Comparison of ENCODE assay signal across 23 cellular contexts in the genomic region with DNA sequence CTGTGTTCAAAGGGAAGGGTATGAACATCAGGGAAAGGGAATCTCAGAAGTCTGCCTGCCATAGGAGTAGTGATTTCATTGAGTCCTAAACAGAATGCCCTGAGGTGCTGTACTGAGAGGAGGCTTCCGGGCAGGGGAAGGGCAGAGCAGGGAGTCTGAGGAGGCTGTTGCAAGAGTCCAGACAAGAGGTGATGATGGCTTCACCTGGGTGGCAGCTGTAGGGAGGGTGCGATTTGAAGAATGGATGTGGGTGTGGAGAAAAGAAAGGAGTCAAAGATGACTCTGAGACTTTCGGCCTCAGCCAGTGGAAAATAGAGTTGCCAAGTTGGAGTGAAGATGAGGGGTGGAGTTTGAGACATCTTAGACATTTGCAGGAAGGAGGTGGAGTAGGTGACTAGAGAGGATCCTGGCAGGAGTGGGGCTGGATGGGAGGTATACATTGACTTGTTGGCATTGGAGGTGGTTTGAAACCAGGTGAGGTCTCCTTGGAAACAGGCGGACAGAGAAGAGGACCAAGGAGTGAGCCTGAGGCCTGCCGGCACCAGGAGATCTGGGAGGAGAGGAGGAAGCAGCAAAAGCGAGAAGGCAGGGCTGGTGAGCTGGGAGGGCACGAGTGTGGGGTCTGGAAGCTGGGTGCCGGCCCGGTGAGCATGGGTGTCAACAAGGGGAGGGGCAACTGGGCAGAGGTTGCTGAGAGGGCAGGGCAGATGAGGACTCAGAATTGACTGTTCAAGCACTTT. TPM values are rescaled to one million over a fixed set of nuclear protein-coding genes. Genes with fewer than 3 reads are reported as not detected.
DNase-seq lines count a peak whose midpoint lies in the region; ATAC-seq and TF ChIP-seq lines count a peak whose summit lies in the region.
"Had no signal": no experiment of that assay in that cellular context is flagged by ENCODE, and none has a peak within 500 bp of the region (broad histone marks: within the 10 kb centered on the region; RNA-seq: fewer than 3 reads in every experiment).

No MANE protein-coding gene starts in this region.

- H3K4me3 ChIP-seq in colonic mucosa (no peak overlapping the region), neuronal stem cell (ENCODE audit: low read length in 2 of 2) (no peak overlapping the region), stomach (no peak overlapping the region)
- H3K4me3 ChIP-seq: dorsolateral prefrontal cortex, Peyer's patch, skin epidermis, uterus had no signal

- H3K4me1 ChIP-seq in H9 (ENCODE audit: insufficient read depth, low read length) (no peaks in the 10 kb centered on the region), colonic mucosa (peaks cover 22% of the 10 kb centered on the region), neuronal stem cell (ENCODE audit: control insufficient read depth in 2 of 2, insufficient read depth in 1 of 2, low read depth in 1 of 2, low read length in 2 of 2) (peaks cover 16 to 24% of the 10 kb centered on the region in 2 donors), stomach (peaks cover 11 to 65% (median 41%) of the 10 kb centered on the region in 4 donors)
- H3K4me1 ChIP-seq: uterus had no signal

- no peak overlapping the region for H4K5ac ChIP-seq in H9 (ENCODE audit: insufficient read length, low read depth, low read length)

- H2AK5ac ChIP-seq in H9 (ENCODE audit: insufficient read length, low read length), result no peak overlapping the region
- peak overlapping the region; percentile 63 for H2AK5ac ChIP-seq in neuronal stem cell (ENCODE audit: low read depth, low read length)

- CTCF ChIA-PET in activated CD4-positive, alpha-beta memory T cell treated with anti-CD3 and anti-CD28 coated beads for 36 hours (lab: Charles Lee), result no interaction called here
- CTCF ChIA-PET in activated CD4-positive, alpha-beta memory T cell treated with anti-CD3 and anti-CD28 coated beads, Interleukin-2, amount 10 ng/mL, durations not matched to agents 7 days and 5 days (lab: Charles Lee), result interaction anchor here (0.7 kb wide), 1 partner anchor 40 kb away, joined by 3 read pairs; no protein-coding TSS in a partner anchor

- POLR2A ChIA-PET in activated CD4-positive, alpha-beta memory T cell treated with anti-CD3 and anti-CD28 coated beads for 36 hours (lab: Charles Lee), result no interaction called here
- POLR2A ChIA-PET in activated CD4-positive, alpha-beta memory T cell treated with anti-CD3 and anti-CD28 coated beads, Interleukin-2, amount 10 ng/mL, durations not matched to agents 7 days and 5 days (lab: Charles Lee), result interaction anchor here (1.3 kb wide), 1 partner anchor 8 kb away, joined by 4 read pairs; no protein-coding TSS in a partner anchor

- no peak overlapping the region for H3T11ph ChIP-seq in H9 (ENCODE audit: low read length)

- no peak overlapping the region for H2BK120ac ChIP-seq in H9 (ENCODE audit: low read depth, low read length, poor library complexity, severe bottlenecking)
- no peak overlapping the region for H2BK120ac ChIP-seq in neuronal stem cell (ENCODE audit: low read depth, low read length)

- no peak overlapping the region for H4K8ac ChIP-seq in H9 (replicated peaks; ENCODE audit: insufficient read length, low read depth, low read length)
- H4K8ac ChIP-seq in neuronal stem cell (ENCODE audit: low read depth, low read length), result no peak overlapping the region

- H3K14ac ChIP-seq in H9 (ENCODE audit: insufficient read depth, low read length) (no peak overlapping the region; the same call in 1 of the 2 replicates), neuronal stem cell (ENCODE audit: low read length) (peak overlapping the region; percentile 25)

- no peak overlapping the region for H4K91ac ChIP-seq in H9 (ENCODE audit: insufficient read length, low read depth, low read length)
- no peak overlapping the region for H4K91ac ChIP-seq in neuronal stem cell (ENCODE audit: low read depth, low read length, poor library complexity)

- peak overlapping the region; percentile 49 for H3K27ac Mint-ChIP-seq in activated CD4-positive, alpha-beta memory T cell treated with anti-CD3 and anti-CD28 coated beads for 36 hours
- no peak overlapping the region for H3K27ac Mint-ChIP-seq in activated CD4-positive, alpha-beta memory T cell treated with anti-CD3 and anti-CD28 coated beads, Interleukin-2, amount 10 ng/mL, durations not matched to agents 7 days and 5 days
- H3K27ac Mint-ChIP-seq in H9, result peak overlapping the region in 2 of 3 experiments; percentile 31 to 32; a peak in 4 of 7 replicates

- DNase-seq in activated CD4-positive, alpha-beta memory T cell treated with anti-CD3 and anti-CD28 coated beads for 36 hours, result no peak
- no peak for DNase-seq in activated CD4-positive, alpha-beta memory T cell treated with anti-CD3 and anti-CD28 coated beads, Interleukin-2, amount 10 ng/mL, durations not matched to agents 7 days and 5 days
- DNase-seq in H9, result no peak
- DNase-seq in colonic mucosa, result no peak
- no peak for DNase-seq in neuronal stem cell (ENCODE audit: low spot score)
- DNase-seq in activated effector memory CD4-positive, alpha-beta T cell treated with anti-CD3 and anti-CD28 coated beads, Interleukin-2, amount 50 U/mL, for 16 hours, result no peak
- no peak for DNase-seq in stomach
- DNase-seq: activated CD4-positive, alpha-beta T cell treated with anti-CD3 and anti-CD28 coated beads, Interleukin-2, amount 50 U/mL, for 48 hours; activated naive CD4-positive, alpha-beta T cell treated with Interleukin-2 at 50 U/mL for 16 hours; AML-193; central memory CD4-positive, alpha-beta T cell; dorsolateral prefrontal cortex; EL; glutamatergic neuron; NCI-H1092 treated with DMSO at 0.1 percent for 48 hours; NCI-H187 treated with DMSO at 0.1 percent for 48 hours; NCI-H69; Peyer's patch; uterus had no signal

- H3K36me3 Mint-ChIP-seq in activated CD4-positive, alpha-beta memory T cell treated with anti-CD3 and anti-CD28 coated beads for 36 hours, result peaks cover 21% of the 10 kb centered on the region
- H3K36me3 Mint-ChIP-seq in activated CD4-positive, alpha-beta memory T cell treated with anti-CD3 and anti-CD28 coated beads, Interleukin-2, amount 10 ng/mL, durations not matched to agents 7 days and 5 days (ENCODE audit: low read depth), result peaks cover 55% of the 10 kb centered on the region
- H3K36me3 Mint-ChIP-seq in H9 (ENCODE audit: insufficient read depth in 1 of 3, low read depth in 3 of 3), result peaks cover 4 to 22% (median 16%) of the 10 kb centered on the region in 3 experiments; a peak in 5 of 7 replicates

- no peak for TF ChIP-seq CTCF in H9 (conservative IDR thresholded peaks at IDR 0.05)
- TF ChIP-seq CTCF in colonic mucosa (IDR thresholded peaks at IDR 0.05), result no peak
- no peak for TF ChIP-seq CTCF in stomach (IDR thresholded peaks at IDR 0.05)

- no peak overlapping the region for H3K4ac ChIP-seq in H9 (ENCODE audit: low read depth, low read length)
- H3K4ac ChIP-seq in neuronal stem cell (ENCODE audit: low read length), result no peak overlapping the region

- ATAC-seq in HG03139 (IDR thresholded peaks at IDR 0.05; ENCODE audit: unreplicated experiment), result no peak

- TF ChIP-seq POLR2A in stomach (IDR thresholded peaks at IDR 0.05), result no peak

- H3K9me3 Mint-ChIP-seq in activated CD4-positive, alpha-beta memory T cell treated with anti-CD3 and anti-CD28 coated beads for 36 hours, result no peaks in the 10 kb centered on the region
- peaks cover 2% of the 10 kb centered on the region for H3K9me3 Mint-ChIP-seq in activated CD4-positive, alpha-beta memory T cell treated with anti-CD3 and anti-CD28 coated beads, Interleukin-2, amount 10 ng/mL, durations not matched to agents 7 days and 5 days
- no peaks in the 10 kb centered on the region for H3K9me3 Mint-ChIP-seq in H9
- H3K9me3 Mint-ChIP-seq: T-helper 1 cell treated with Interleukin-12 subunit alpha and Interleukin-12 subunit beta and Interleukin-4 antibody, amounts not matched to agents 30 μg/mL and 1 μg/mL, for 36 hours had no signal

- H3K9ac ChIP-seq in H9 (ENCODE audit: extremely low read depth, insufficient read length, low read length) (no peak overlapping the region), colonic mucosa (ENCODE audit: low read depth in 2 of 2, low read length in 2 of 2) (no peak overlapping the region), neuronal stem cell (ENCODE audit: low read depth, low read length, poor library complexity) (no peak overlapping the region)

- H3K27ac ChIP-seq in H9 (ENCODE audit: insufficient read length, low read depth, low read length) (no peak overlapping the region), colonic mucosa (peak overlapping the region; percentile 18), neuronal stem cell (replicated peaks; ENCODE audit: low read length) (no peak overlapping the region), stomach (no peak overlapping the region)
- H3K27ac ChIP-seq: dorsolateral prefrontal cortex, skin epidermis, uterus, VCaP had no signal

- no peak overlapping the region for H3K56ac ChIP-seq in H9 (ENCODE audit: insufficient read length, low read depth, low read length)

- H2AFZ ChIP-seq in H9 (ENCODE audit: low read length) (no peak overlapping the region), neuronal stem cell (ENCODE audit: low read length) (no peak overlapping the region)

- H2BK20ac ChIP-seq in H9 (ENCODE audit: low read depth, low read length, poor library complexity, severe bottlenecking), result no peak overlapping the region

- H3K27me3 ChIP-seq in H9 (ENCODE audit: insufficient read depth, low read length) (no peaks in the 10 kb centered on the region), colonic mucosa (no peaks in the 10 kb centered on the region), neuronal stem cell (ENCODE audit: control insufficient read depth in 3 of 3, insufficient read depth in 3 of 3, low read depth in 1 of 3, low read length in 3 of 3) (no peaks in the 10 kb centered on the region), stomach (no peaks in the 10 kb centered on the region)
- H3K27me3 ChIP-seq: dorsolateral prefrontal cortex, Peyer's patch, uterus had no signal

- H3K23me2 ChIP-seq in H9 (ENCODE audit: insufficient read length, low read depth, low read length, poor library complexity, severe bottlenecking), result no peaks in the 10 kb centered on the region

- no peaks in the 10 kb centered on the region for H3K79me1 ChIP-seq in H9 (ENCODE audit: insufficient read depth, low read depth, low read length, poor library complexity, severe bottlenecking)
- peaks cover 7% of the 10 kb centered on the region for H3K79me1 ChIP-seq in neuronal stem cell (ENCODE audit: low read depth, low read length)

- H3K79me2 ChIP-seq in H9 (ENCODE audit: insufficient read depth, low read length), result peaks cover 1% of the 10 kb centered on the region; the same call in 1 of the 2 replicates

- H2BK12ac ChIP-seq in H9 (ENCODE audit: insufficient read length, low read depth, low read length) (no peak overlapping the region), neuronal stem cell (ENCODE audit: low read length) (no peak overlapping the region)

- H4K20me1 ChIP-seq in H9 (ENCODE audit: control insufficient read depth, insufficient read depth, insufficient read length), result peaks cover 5% of the 10 kb centered on the region

- no peaks in the 10 kb centered on the region for H3K27me3 Mint-ChIP-seq in activated CD4-positive, alpha-beta memory T cell treated with anti-CD3 and anti-CD28 coated beads for 36 hours
- H3K27me3 Mint-ChIP-seq in activated CD4-positive, alpha-beta memory T cell treated with anti-CD3 and anti-CD28 coated beads, Interleukin-2, amount 10 ng/mL, durations not matched to agents 7 days and 5 days, result no peaks in the 10 kb centered on the region
- H3K27me3 Mint-ChIP-seq in H9 (ENCODE audit: low read depth), result no peaks in the 10 kb centered on the region

- H2BK5ac ChIP-seq in H9 (ENCODE audit: insufficient read length, low read length) (no peak overlapping the region), neuronal stem cell (ENCODE audit: low read length) (no peak overlapping the region)

- H3K4me1 Mint-ChIP-seq in activated CD4-positive, alpha-beta memory T cell treated with anti-CD3 and anti-CD28 coated beads for 36 hours (ENCODE audit: low read depth), result peaks cover 42% of the 10 kb centered on the region
- H3K4me1 Mint-ChIP-seq in activated CD4-positive, alpha-beta memory T cell treated with anti-CD3 and anti-CD28 coated beads, Interleukin-2, amount 10 ng/mL, durations not matched to agents 7 days and 5 days, result peaks cover 33% of the 10 kb centered on the region
- peaks cover 29 to 35% of the 10 kb centered on the region in 2 experiments for H3K4me1 Mint-ChIP-seq in H9

- H3K23ac ChIP-seq in H9 (ENCODE audit: insufficient read length, low read depth, low read length), result no peak overlapping the region
- H3K23ac ChIP-seq in neuronal stem cell (ENCODE audit: low read depth, low read length, poor library complexity), result peak overlapping the region; percentile 47

- no CpG with 5 or more reads among the region's 9 CpGs for WGBS in H9 (ENCODE audit: extremely low coverage, insufficient read length, low lambda C conversion rate)
- no CpG with 5 or more reads among the region's 9 CpGs for WGBS in neuronal stem cell (ENCODE audit: extremely low coverage in 2 of 2, insufficient read length in 2 of 2, insufficient replicate concordance in 1 of 2), 2 donors
- 93 to 99% (median 94%) methylated on average over 9 of the region's 9 CpGs for WGBS in stomach, 5 donors

- no peaks in the 10 kb centered on the region for H3K36me3 ChIP-seq in colonic mucosa
- H3K36me3 ChIP-seq in neuronal stem cell (replicated peaks in 1 of 2; ENCODE audit: control insufficient read depth in 2 of 2, insufficient read depth in 2 of 2, low read length in 2 of 2), result peaks cover 4 to 6% of the 10 kb centered on the region in 2 donors
- peaks cover 0 to 14% (median 5%) of the 10 kb centered on the region in 4 donors for H3K36me3 ChIP-seq in stomach
- H3K36me3 ChIP-seq: uterus had no signal

- H2BK15ac ChIP-seq in H9 (ENCODE audit: low read depth, low read length) (no peak overlapping the region), neuronal stem cell (ENCODE audit: low read length) (no peak overlapping the region)

- H3K18ac ChIP-seq in H9 (ENCODE audit: insufficient read length, low read depth, low read length) (no peak overlapping the region), neuronal stem cell (ENCODE audit: low read length) (peak overlapping the region; percentile 55)

- intact Hi-C loops in activated CD4-positive, alpha-beta memory T cell treated with anti-CD3 and anti-CD28 coated beads for 36 hours (cut with micrococcal nuclease), result no loop called here
- intact Hi-C loops in colonic mucosa (cut with DNase I), result no loop called here
- intact Hi-C loops in stomach (cut with DNase I; ENCODE audit: low total_unique reads), result no loop called here

- no peak for TF ChIP-seq EP300 in stomach (IDR thresholded peaks at IDR 0.05)

- H3K4me2 ChIP-seq in H9 (ENCODE audit: insufficient read depth, insufficient read length, low read length) (no peak overlapping the region), neuronal stem cell (ENCODE audit: insufficient read depth, low read length, poor library complexity, severe bottlenecking) (no peak overlapping the region)

- H3K4me3 Mint-ChIP-seq in activated CD4-positive, alpha-beta memory T cell treated with anti-CD3 and anti-CD28 coated beads for 36 hours, result no peak overlapping the region
- no peak overlapping the region for H3K4me3 Mint-ChIP-seq in activated CD4-positive, alpha-beta memory T cell treated with anti-CD3 and anti-CD28 coated beads, Interleukin-2, amount 10 ng/mL, durations not matched to agents 7 days and 5 days
- H3K4me3 Mint-ChIP-seq in H9, result no peak overlapping the region
- H3K4me3 Mint-ChIP-seq: T-helper 1 cell treated with Interleukin-12 subunit alpha and Interleukin-12 subunit beta and Interleukin-4 antibody, amounts not matched to agents 30 μg/mL and 1 μg/mL, for 36 hours had no signal

- no peaks in the 10 kb centered on the region for H3K9me3 ChIP-seq in H9 (ENCODE audit: control insufficient read depth, low read depth, low read length)
- H3K9me3 ChIP-seq in colonic mucosa, result no peaks in the 10 kb centered on the region
- H3K9me3 ChIP-seq in neuronal stem cell (replicated peaks in 1 of 2; ENCODE audit: control insufficient read depth in 2 of 2, insufficient read depth in 1 of 2, low read depth in 1 of 2, low read length in 2 of 2), result peaks cover 4 to 16% of the 10 kb centered on the region in 2 donors
- no peaks in the 10 kb centered on the region for H3K9me3 ChIP-seq in stomach
- H3K9me3 ChIP-seq: Peyer's patch, uterus had no signal

RNA-seq across cellular contexts. Expression of a gene that starts 24.2 kb away (rescaled TPM):
- total RNA-seq in activated CD4-positive, alpha-beta memory T cell treated with anti-CD3 and anti-CD28 coated beads for 36 hours, result 10 to 100 TPM; 37.1 to 37.3 TPM
- total RNA-seq in activated CD4-positive, alpha-beta memory T cell treated with anti-CD3 and anti-CD28 coated beads, Interleukin-2, amount 10 ng/mL, durations not matched to agents 7 days and 5 days, result 10 to 100 TPM; 53.7 to 55.3 TPM
- total RNA-seq in H9 (2021), result 44.5 and 50.2 TPM in 2 replicates
- total RNA-seq in colonic mucosa, result 10 to 100 TPM; 43.2 to 46.6 TPM
- polyA plus RNA-seq in neuronal stem cell (2013, experiment 1 of 2), result 33.1 TPM
- polyA plus RNA-seq in neuronal stem cell (2013, experiment 2 of 2), result 33.3 TPM
- total RNA-seq in stomach, result 10 to 100 TPM; 33.5 to 72.4 (median 40.8) TPM
- 10 to 100 TPM; 19.5 to 42.5 (median 40.0) TPM for polyA plus RNA-seq in stomach
